Comparison of ENCODE assay signal across 21 cellular contexts in genomic region chr7:1395211-1396070, GRCh38.
"Had no signal": no experiment of that assay in that cellular context is flagged by ENCODE, and none has a peak within 500 bp of the region (broad histone marks: within the 10 kb centered on the region; RNA-seq: fewer than 3 reads in every experiment).

No MANE protein-coding gene starts in this region.

- ATAC-seq: activated T-cell treated with anti-CD3 and anti-CD28 coated beads, Interleukin-2, amount 50 U/mL, for 72 hours; left ventricle myocardium superior; right lobe of liver had no signal

- H3K4me1 ChIP-seq: breast epithelium, colonic mucosa, esophagus muscularis mucosa, right lobe of liver, thyroid gland had no signal

- DNase-seq: activated CD4-positive, alpha-beta memory T cell treated with anti-CD3 and anti-CD28 coated beads, Interleukin-2, amount 10 ng/mL, durations not matched to agents 7 days and 5 days; activated CD4-positive, alpha-beta T cell treated with anti-CD3 and anti-CD28 coated beads, Interleukin-2, amount 10 ng/mL, durations not matched to agents 24 days and 14 days; activated effector memory CD4-positive, alpha-beta T cell treated with Interleukin-2 at 50 U/mL for 16 hours; activated naive CD4-positive, alpha-beta T cell treated with anti-CD3 and anti-CD28 coated beads for 36 hours; activated naive CD8-positive, alpha-beta T cell treated with anti-CD3 and anti-CD28 coated beads, Interleukin-2, amount 10 ng/mL, durations not matched to agents 7 days and 5 days; activated T-cell treated with anti-CD3 and anti-CD28 coated beads, Interleukin-2, amount 50 U/mL, for 72 hours; amniotic stem cell; colonic mucosa; dorsolateral prefrontal cortex; hippocampal formation; left ventricle myocardium superior; mammary epithelial cell; nephron progenitor cell; nucleus accumbens; right lobe of liver; stimulated activated CD4-positive, alpha-beta T cell treated with anti-CD3 and anti-CD28 coated beads, Interleukin-1b, Interleukin-23, amount 100 ng/mL, for 48 hours; substantia nigra; thyroid gland had no signal

- H3K9me3 ChIP-seq: colonic mucosa, right lobe of liver, thyroid gland had no signal

- H3K27ac ChIP-seq: breast epithelium, colonic mucosa, dorsolateral prefrontal cortex, esophagus muscularis mucosa, right lobe of liver, skin epidermis, thyroid gland had no signal

- H3K4me3 ChIP-seq: breast epithelium, colonic mucosa, dorsolateral prefrontal cortex, esophagus muscularis mucosa, right lobe of liver, skin epidermis, thyroid gland had no signal

- H3K27me3 ChIP-seq: colonic mucosa, right lobe of liver, thyroid gland had no signal

- H3K36me3 ChIP-seq: breast epithelium, colonic mucosa, esophagus muscularis mucosa, right lobe of liver, thyroid gland had no signal
